Comparison of ENCODE assay signal across 11 cellular contexts in the genomic region with DNA sequence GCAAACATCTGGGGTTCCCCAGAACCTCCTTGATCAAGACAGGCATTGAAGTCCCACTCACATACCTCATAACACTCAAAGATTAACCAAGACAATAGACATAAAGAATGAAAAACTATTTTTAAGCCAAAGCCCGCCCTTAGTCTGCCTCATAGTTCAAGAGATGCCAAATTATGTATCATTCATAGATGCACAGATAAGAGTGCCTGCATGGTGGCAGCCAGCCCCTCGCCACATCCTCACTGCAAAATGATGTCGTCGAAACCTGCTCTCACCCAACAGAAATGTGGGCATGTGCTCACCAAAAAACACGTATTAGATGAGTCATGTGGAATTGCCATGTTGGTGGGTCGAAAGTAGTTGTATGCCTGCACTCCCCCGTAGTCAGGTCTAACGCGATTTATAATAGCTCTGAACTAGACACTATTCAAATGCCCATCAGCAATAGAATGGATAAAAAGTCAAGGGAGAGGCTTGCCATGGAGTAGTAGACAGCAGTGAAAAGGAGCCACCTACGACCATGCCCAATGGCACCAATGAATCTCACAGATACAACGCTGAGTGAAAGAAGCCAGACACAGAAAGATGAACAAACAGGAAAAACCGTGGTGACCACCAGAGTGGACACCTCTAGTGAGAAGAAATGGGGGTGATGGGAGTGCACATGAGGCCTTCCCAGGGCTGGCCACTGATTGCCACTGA.
"Had no signal": no experiment of that assay in that cellular context is flagged by ENCODE, and none has a peak within 500 bp of the region (broad histone marks: within the 10 kb centered on the region; RNA-seq: fewer than 3 reads in every experiment).

No MANE protein-coding gene starts in this region.

- H3K27me3 Mint-ChIP-seq: activated CD4-positive, alpha-beta T cell treated with anti-CD3 and anti-CD28 coated beads, Interleukin-2, amount 10 ng/mL, durations not matched to agents 24 days and 14 days; activated naive CD4-positive, alpha-beta T cell treated with anti-CD3 and anti-CD28 coated beads, Interleukin-2, amount 50 U/mL, for 24 hours had no signal

- H3K27ac Mint-ChIP-seq: activated CD4-positive, alpha-beta T cell treated with anti-CD3 and anti-CD28 coated beads, Interleukin-2, amount 10 ng/mL, durations not matched to agents 24 days and 14 days; activated naive CD4-positive, alpha-beta T cell treated with anti-CD3 and anti-CD28 coated beads, Interleukin-2, amount 50 U/mL, for 24 hours; activated T-helper 1 cell treated with anti-CD3 and anti-CD28 coated beads, Interleukin-12 subunit alpha, Interleukin-12 subunit beta, Interleukin-2, Interleukin-4 antibody, amounts not matched to agents 30 ng/mL and 10 ng/mL and 1 ng/mL, durations not matched to agents 14 hours and 24 hours and 36 hours had no signal

- ATAC-seq: effector memory CD8-positive, alpha-beta T cell; left ventricle myocardium superior; pancreas had no signal

- H3K4me3 ChIP-seq: pancreas, thyroid gland had no signal

- H3K36me3 ChIP-seq: brain microvascular endothelial cell, pancreas, thyroid gland had no signal

- H3K4me3 Mint-ChIP-seq: activated CD4-positive, alpha-beta T cell treated with anti-CD3 and anti-CD28 coated beads, Interleukin-2, amount 10 ng/mL, durations not matched to agents 24 days and 14 days; activated naive CD4-positive, alpha-beta T cell treated with anti-CD3 and anti-CD28 coated beads, Interleukin-2, amount 50 U/mL, for 24 hours; activated T-helper 1 cell treated with anti-CD3 and anti-CD28 coated beads, Interleukin-12 subunit alpha, Interleukin-12 subunit beta, Interleukin-2, Interleukin-4 antibody, amounts not matched to agents 30 ng/mL and 10 ng/mL and 1 ng/mL, durations not matched to agents 14 hours and 24 hours and 36 hours; effector memory CD8-positive, alpha-beta T cell had no signal

- H3K27me3 ChIP-seq: brain microvascular endothelial cell, pancreas, thyroid gland had no signal

- DNase-seq: activated CD4-positive, alpha-beta T cell treated with anti-CD3 and anti-CD28 coated beads, Interleukin-2, amount 10 ng/mL, durations not matched to agents 24 days and 14 days; amygdala; brain microvascular endothelial cell; effector memory CD8-positive, alpha-beta T cell; kidney; left ventricle myocardium superior; pancreas; stimulated activated CD4-positive, alpha-beta T cell treated with anti-CD3 and anti-CD28 coated beads, Interleukin-4, amount 100 ng/mL, for 4 hours; thyroid gland had no signal

- FAIRE-seq: kidney, pancreas had no signal

- H3K9me3 Mint-ChIP-seq: activated CD4-positive, alpha-beta T cell treated with anti-CD3 and anti-CD28 coated beads, Interleukin-2, amount 10 ng/mL, durations not matched to agents 24 days and 14 days; activated naive CD4-positive, alpha-beta T cell treated with anti-CD3 and anti-CD28 coated beads, Interleukin-2, amount 50 U/mL, for 24 hours; activated T-helper 1 cell treated with anti-CD3 and anti-CD28 coated beads, Interleukin-12 subunit alpha, Interleukin-12 subunit beta, Interleukin-2, Interleukin-4 antibody, amounts not matched to agents 30 ng/mL and 10 ng/mL and 1 ng/mL, durations not matched to agents 14 hours and 24 hours and 36 hours; effector memory CD8-positive, alpha-beta T cell had no signal

- H3K27ac ChIP-seq: brain microvascular endothelial cell, pancreas, thyroid gland had no signal

- H3K4me1 Mint-ChIP-seq: activated naive CD4-positive, alpha-beta T cell treated with anti-CD3 and anti-CD28 coated beads, Interleukin-2, amount 50 U/mL, for 24 hours had no signal

- H3K36me3 Mint-ChIP-seq: activated naive CD4-positive, alpha-beta T cell treated with anti-CD3 and anti-CD28 coated beads, Interleukin-2, amount 50 U/mL, for 24 hours had no signal

- H3K4me1 ChIP-seq: pancreas, thyroid gland had no signal

- H3K9me3 ChIP-seq: pancreas, thyroid gland had no signal
